ENCODE assay signal across 11 cellular contexts in genomic region chrX:119648421-119648775, GRCh38. TPM values are rescaled to one million over a fixed set of nuclear protein-coding genes. Genes with fewer than 3 reads are reported as not detected.
DNase-seq lines count a peak whose midpoint lies in the region; ATAC-seq, FAIRE-seq and TF ChIP-seq lines count a peak whose summit lies in the region.
"Had no signal": no experiment of that assay in that cellular context is flagged by ENCODE, and none has a peak within 500 bp of the region (broad histone marks: within the 10 kb centered on the region; RNA-seq: fewer than 3 reads in every experiment).

No MANE protein-coding gene starts in this region.

- intact Hi-C loops in lower leg skin (cut with DNase I; ENCODE audit: low total_unique reads): no loop called here

- WGBS in lower leg skin, 2 donors: 80% methylated on average over 6 of the region's 6 CpGs

- peak; percentile 2 to 30 for DNase-seq in dermis microvascular lymphatic vessel endothelial cell (ENCODE audit: low read depth in 2 of 2)
- no peak for DNase-seq in RWPE1 (ENCODE audit: low spot score)
- no peak for DNase-seq in lower leg skin (ENCODE audit: low spot score in 2 of 2)
- DNase-seq in hepatic stellate cell (ENCODE audit: low spot score): no peak
- DNase-seq in D721Med (ENCODE audit: insufficient read length, low spot score): no peak
- DNase-seq: SHP77, trophoblast cell had no signal

- ATAC-seq in GM18505 (IDR thresholded peaks at IDR 0.05; ENCODE audit: unreplicated experiment) (peak; percentile 6), GM19463 (IDR thresholded peaks at IDR 0.05; ENCODE audit: unreplicated experiment) (peak; percentile 13), HG03439 (IDR thresholded peaks at IDR 0.05; ENCODE audit: unreplicated experiment) (peak; percentile 11)

- no peak for FAIRE-seq in D721Med (lab: Jason Lieb, UNC)

- TF ChIP-seq POLR2A in GM18505 (IDR thresholded peaks at IDR 0.05; ENCODE audit: borderline replicate concordance, extremely low read depth, insufficient read depth, insufficient read length) (no peak), lower leg skin (IDR thresholded peaks at IDR 0.05) (no peak)

- H3K4me3 ChIP-seq in lower leg skin (ENCODE audit: low read depth, poor library complexity, severe bottlenecking): no peak overlapping the region
- H3K4me3 ChIP-seq: esophagus muscularis mucosa had no signal

- TF ChIP-seq CTCF in RWPE1 (conservative IDR thresholded peaks at IDR 0.05; ENCODE audit: low read depth) (no peak), lower leg skin (IDR thresholded peaks at IDR 0.05) (no peak), D721Med (IDR thresholded peaks at IDR 0.05; ENCODE audit: insufficient read depth, missing control alignments) (no peak)

- CTCF ChIA-PET in RWPE1 (lab: Yijun Ruan, JAX): no interaction called here

- POLR2A ChIA-PET in RWPE1 (lab: Yijun Ruan, JAX; ENCODE audit: low non-redundant PET): no interaction called here

- H3K27ac ChIP-seq in RWPE1: no peak overlapping the region
- H3K27ac ChIP-seq: esophagus muscularis mucosa had no signal

RNA-seq across cellular contexts. Expression of gene NKRF, which starts 42.2 kb away (rescaled TPM):
- total RNA-seq in dermis microvascular lymphatic vessel endothelial cell (3.1 and 4.4 TPM in 2 replicates), lower leg skin (10 to 100 TPM in 2 of 4 donors, 1 to 10 TPM in 2; 8.9 to 16.6 (median 10.4) TPM)

RNA-seq across cellular contexts. Expression of gene SEPTIN6, which starts 44.6 kb away (rescaled TPM):
- 15.1 and 32.9 TPM in 2 replicates for total RNA-seq in dermis microvascular lymphatic vessel endothelial cell
- total RNA-seq in lower leg skin: 10 to 100 TPM in 2 of 4 donors, 1 to 10 TPM in 2; 7.8 to 11.9 (median 10.4) TPM

Comparison
In these comparisons a context has a peak if more than half of its experiments do, and no peak if none do; other contexts are left out.
1. DNase-seq: peak in dermis microvascular lymphatic vessel endothelial cell (2 of 2); none in RWPE1 (single experiment), lower leg skin (0 of 2), hepatic stellate cell (single experiment) and D721Med (single experiment).
2. Peak in every context shown above with its lines, with median percentiles within 50 percentile points of each other: ATAC-seq.